ENCODE assay signal across 11 cellular contexts in genomic region chr11:122180435-122180834, GRCh38.
DNase-seq lines count a peak whose midpoint lies in the region; ATAC-seq lines count a peak whose summit lies in the region.
"Had no signal": no experiment of that assay in that cellular context is flagged by ENCODE, and none has a peak within 500 bp of the region (broad histone marks: within the 10 kb centered on the region; RNA-seq: fewer than 3 reads in every experiment).

No MANE protein-coding gene starts in this region.

- peak; percentile 98 for DNase-seq in HCEC 1CT
- peak; percentile 89 for DNase-seq in amniotic stem cell (lab: John Stamatoyannopoulos, UW)
- DNase-seq in left cardiac atrium = peak; percentile 50
- DNase-seq in UCSD-AML1 (lab: John Stamatoyannopoulos, UW; ENCODE audit: unreplicated experiment) = no peak
- no peak for DNase-seq in activated CD8-positive, alpha-beta memory T cell treated with anti-CD3 and anti-CD28 coated beads, Interleukin-2, amount 50 U/mL, for 48 hours
- DNase-seq: activated CD4-positive, CD25-positive, alpha-beta regulatory T cell treated with anti-CD3 and anti-CD28 coated beads, Interleukin-2, amount 50 U/mL, for 72 hours; upper lobe of left lung had no signal

- H3K36me3 ChIP-seq in subcutaneous abdominal adipose tissue (ENCODE audit: control insufficient read depth in 5 of 5, insufficient read depth in 5 of 5, low read length in 5 of 5) = peaks cover 0 to 3% (median 0%) of the 10 kb centered on the region in 5 donors
- H3K36me3 ChIP-seq: adrenal gland, upper lobe of left lung had no signal

- H3K27me3 ChIP-seq in subcutaneous abdominal adipose tissue (ENCODE audit: control insufficient read depth in 5 of 5, insufficient read depth in 4 of 5, low read length in 5 of 5) = no peaks in the 10 kb centered on the region
- H3K27me3 ChIP-seq: adrenal gland, upper lobe of left lung had no signal

- H3K9ac ChIP-seq in subcutaneous abdominal adipose tissue (ENCODE audit: low read length in 5 of 5) = no peak overlapping the region

- peak overlapping the region; percentile 34 for H3K27ac ChIP-seq in subcutaneous abdominal adipose tissue (ENCODE audit: low read depth, low read length)
- H3K27ac ChIP-seq: upper lobe of left lung had no signal

- peak; percentile 55 to 86 for ATAC-seq in left cardiac atrium
- no peak for ATAC-seq in HG03139 (IDR thresholded peaks at IDR 0.05; ENCODE audit: unreplicated experiment)
- no peak for ATAC-seq in HG02678 (IDR thresholded peaks at IDR 0.05; ENCODE audit: unreplicated experiment)

- intact Hi-C loops in left cardiac atrium (cut with DNase I) = no loop called here

- H3K4me3 ChIP-seq in subcutaneous abdominal adipose tissue (ENCODE audit: low read depth in 1 of 5, low read length in 5 of 5) = no peak overlapping the region
- H3K4me3 ChIP-seq: adrenal gland, upper lobe of left lung had no signal

- peaks cover 0 to 20% (median 13%) of the 10 kb centered on the region in 5 donors for H3K4me1 ChIP-seq in subcutaneous abdominal adipose tissue (ENCODE audit: control insufficient read depth in 5 of 5, insufficient read depth in 5 of 5, low read length in 5 of 5)
- H3K4me1 ChIP-seq: upper lobe of left lung had no signal

- peaks cover 3 to 26% (median 18%) of the 10 kb centered on the region in 5 donors for H3K9me3 ChIP-seq in subcutaneous abdominal adipose tissue (ENCODE audit: control insufficient read depth in 5 of 5, low read length in 5 of 5)
- H3K9me3 ChIP-seq: adrenal gland had no signal

Comparison
In these comparisons a context has a peak if more than half of its experiments do, and no peak if none do; other contexts are left out.
1. DNase-seq: peak in HCEC 1CT (single experiment), amniotic stem cell (single experiment) and left cardiac atrium (single experiment); none in UCSD-AML1 (single experiment) and activated CD8-positive, alpha-beta memory T cell treated with anti-CD3 and anti-CD28 coated beads, Interleukin-2, amount 50 U/mL, for 48 hours (single experiment).
2. ATAC-seq: peak in left cardiac atrium (2 of 2); none in HG03139 (single experiment) and HG02678 (single experiment).